In the genomic region with DNA sequence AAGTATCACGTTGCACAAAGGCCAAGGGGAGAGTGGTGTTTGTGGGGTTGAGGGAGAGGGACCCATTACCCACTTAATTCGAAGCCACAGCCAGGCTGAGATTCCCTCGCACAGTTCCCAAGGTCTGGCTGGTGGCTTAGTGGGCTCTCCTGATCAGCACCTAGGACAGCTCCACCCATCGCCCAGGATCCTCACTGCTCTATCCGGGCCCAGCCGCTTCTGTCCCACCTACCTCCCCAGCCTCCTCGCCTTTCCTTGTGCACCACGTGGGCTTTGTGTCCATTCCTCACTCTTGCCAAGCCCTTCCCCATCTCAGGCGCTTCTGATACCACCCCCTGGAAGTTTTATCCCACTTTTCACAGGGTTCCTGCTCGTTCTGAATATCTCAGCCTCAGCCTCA, we compare ENCODE assay signal across 1 cellular context.
TF ChIP-seq lines count a peak whose summit lies in the region.

No MANE protein-coding gene starts in this region.

TF ChIP-seq in WTC11, 78 proteins besides CTCF, POLR2A, EP300 and RAD21 (continued from another document):
- TF ChIP-seq CREB1 (CRISPR knock-in tag; IDR thresholded peaks at IDR 0.05) (0 out of 2 replicates have a peak, but pooled peaks have one; percentile 54), ZNF671 (CRISPR knock-in tag; IDR thresholded peaks at IDR 0.05) (no peak), FOXJ3 (CRISPR knock-in tag; IDR thresholded peaks at IDR 0.05; ENCODE audit: borderline replicate concordance) (no peak), TCF7 (CRISPR knock-in tag; IDR thresholded peaks at IDR 0.05; ENCODE audit: low read depth) (no peak), NFYB (CRISPR knock-in tag; conservative IDR thresholded peaks at IDR 0.05; ENCODE audit: low read depth) (no peak), FOXK1 (CRISPR knock-in tag; IDR thresholded peaks at IDR 0.05) (peak; percentile 62; the same call in 1 of the 2 replicates), CBFB (CRISPR knock-in tag; IDR thresholded peaks at IDR 0.05; ENCODE audit: low read depth) (no peak), ZNF317 (CRISPR knock-in tag; IDR thresholded peaks at IDR 0.05; ENCODE audit: borderline replicate concordance, low read depth) (no peak), NFATC4 (CRISPR knock-in tag; IDR thresholded peaks at IDR 0.05) (no peak), NR3C1 (CRISPR knock-in tag; conservative IDR thresholded peaks at IDR 0.05; ENCODE audit: low read depth) (no peak), ETV6 (CRISPR knock-in tag; IDR thresholded peaks at IDR 0.05) (no peak), GRHL2 (CRISPR knock-in tag; IDR thresholded peaks at IDR 0.05; ENCODE audit: insufficient replicate concordance, severe bottlenecking) (no peak), CREM (CRISPR knock-in tag; IDR thresholded peaks at IDR 0.05) (no peak), ZNF423 (CRISPR knock-in tag; IDR thresholded peaks at IDR 0.05) (no peak), RORB (CRISPR knock-in tag; IDR thresholded peaks at IDR 0.05) (no peak), TEAD1 (CRISPR knock-in tag; IDR thresholded peaks at IDR 0.05) (peak; percentile 67; the same call in 1 of the 2 replicates), JAZF1 (CRISPR knock-in tag; IDR thresholded peaks at IDR 0.05) (no peak), KAT7 (CRISPR knock-in tag; IDR thresholded peaks at IDR 0.05; ENCODE audit: borderline replicate concordance) (no peak)
- TF ChIP-seq, protein P1, sequence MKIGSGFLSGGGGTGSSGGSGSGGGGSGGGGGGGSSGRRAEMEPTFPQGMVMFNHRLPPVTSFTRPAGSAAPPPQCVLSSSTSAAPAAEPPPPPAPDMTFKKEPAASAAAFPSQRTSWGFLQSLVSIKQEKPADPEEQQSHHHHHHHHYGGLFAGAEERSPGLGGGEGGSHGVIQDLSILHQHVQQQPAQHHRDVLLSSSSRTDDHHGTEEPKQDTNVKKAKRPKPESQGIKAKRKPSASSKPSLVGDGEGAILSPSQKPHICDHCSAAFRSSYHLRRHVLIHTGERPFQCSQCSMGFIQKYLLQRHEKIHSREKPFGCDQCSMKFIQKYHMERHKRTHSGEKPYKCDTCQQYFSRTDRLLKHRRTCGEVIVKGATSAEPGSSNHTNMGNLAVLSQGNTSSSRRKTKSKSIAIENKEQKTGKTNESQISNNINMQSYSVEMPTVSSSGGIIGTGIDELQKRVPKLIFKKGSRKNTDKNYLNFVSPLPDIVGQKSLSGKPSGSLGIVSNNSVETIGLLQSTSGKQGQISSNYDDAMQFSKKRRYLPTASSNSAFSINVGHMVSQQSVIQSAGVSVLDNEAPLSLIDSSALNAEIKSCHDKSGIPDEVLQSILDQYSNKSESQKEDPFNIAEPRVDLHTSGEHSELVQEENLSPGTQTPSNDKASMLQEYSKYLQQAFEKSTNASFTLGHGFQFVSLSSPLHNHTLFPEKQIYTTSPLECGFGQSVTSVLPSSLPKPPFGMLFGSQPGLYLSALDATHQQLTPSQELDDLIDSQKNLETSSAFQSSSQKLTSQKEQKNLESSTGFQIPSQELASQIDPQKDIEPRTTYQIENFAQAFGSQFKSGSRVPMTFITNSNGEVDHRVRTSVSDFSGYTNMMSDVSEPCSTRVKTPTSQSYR (CRISPR knock-in tag; IDR thresholded peaks at IDR 0.05) = peak; percentile 65; the same call in 1 of the 2 replicates
- TF ChIP-seq, protein P2, sequence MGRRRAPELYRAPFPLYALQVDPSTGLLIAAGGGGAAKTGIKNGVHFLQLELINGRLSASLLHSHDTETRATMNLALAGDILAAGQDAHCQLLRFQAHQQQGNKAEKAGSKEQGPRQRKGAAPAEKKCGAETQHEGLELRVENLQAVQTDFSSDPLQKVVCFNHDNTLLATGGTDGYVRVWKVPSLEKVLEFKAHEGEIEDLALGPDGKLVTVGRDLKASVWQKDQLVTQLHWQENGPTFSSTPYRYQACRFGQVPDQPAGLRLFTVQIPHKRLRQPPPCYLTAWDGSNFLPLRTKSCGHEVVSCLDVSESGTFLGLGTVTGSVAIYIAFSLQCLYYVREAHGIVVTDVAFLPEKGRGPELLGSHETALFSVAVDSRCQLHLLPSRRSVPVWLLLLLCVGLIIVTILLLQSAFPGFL (CRISPR knock-in tag; IDR thresholded peaks at IDR 0.05; ENCODE audit: borderline replicate concordance) = peak; percentile 81; the same call in 1 of the 2 replicates
- TF ChIP-seq, protein P3, sequence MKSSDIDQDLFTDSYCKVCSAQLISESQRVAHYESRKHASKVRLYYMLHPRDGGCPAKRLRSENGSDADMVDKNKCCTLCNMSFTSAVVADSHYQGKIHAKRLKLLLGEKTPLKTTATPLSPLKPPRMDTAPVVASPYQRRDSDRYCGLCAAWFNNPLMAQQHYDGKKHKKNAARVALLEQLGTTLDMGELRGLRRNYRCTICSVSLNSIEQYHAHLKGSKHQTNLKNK (CRISPR knock-in tag; IDR thresholded peaks at IDR 0.05) = no peak
- TF ChIP-seq, protein P4, sequence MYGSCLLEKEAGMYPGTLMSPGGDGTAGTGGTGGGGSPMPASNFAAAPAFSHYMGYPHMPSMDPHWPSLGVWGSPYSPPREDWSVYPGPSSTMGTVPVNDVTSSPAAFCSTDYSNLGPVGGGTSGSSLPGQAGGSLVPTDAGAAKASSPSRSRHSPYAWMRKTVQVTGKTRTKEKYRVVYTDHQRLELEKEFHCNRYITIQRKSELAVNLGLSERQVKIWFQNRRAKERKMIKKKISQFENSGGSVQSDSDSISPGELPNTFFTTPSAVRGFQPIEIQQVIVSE (CRISPR knock-in tag; IDR thresholded peaks at IDR 0.05; ENCODE audit: borderline replicate concordance) = no peak
- TF ChIP-seq, protein P5, sequence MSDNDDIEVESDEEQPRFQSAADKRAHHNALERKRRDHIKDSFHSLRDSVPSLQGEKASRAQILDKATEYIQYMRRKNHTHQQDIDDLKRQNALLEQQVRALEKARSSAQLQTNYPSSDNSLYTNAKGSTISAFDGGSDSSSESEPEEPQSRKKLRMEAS (CRISPR knock-in tag; IDR thresholded peaks at IDR 0.05) = peak; percentile 63; the same call in 1 of the 2 replicates
- TF ChIP-seq, protein P6, sequence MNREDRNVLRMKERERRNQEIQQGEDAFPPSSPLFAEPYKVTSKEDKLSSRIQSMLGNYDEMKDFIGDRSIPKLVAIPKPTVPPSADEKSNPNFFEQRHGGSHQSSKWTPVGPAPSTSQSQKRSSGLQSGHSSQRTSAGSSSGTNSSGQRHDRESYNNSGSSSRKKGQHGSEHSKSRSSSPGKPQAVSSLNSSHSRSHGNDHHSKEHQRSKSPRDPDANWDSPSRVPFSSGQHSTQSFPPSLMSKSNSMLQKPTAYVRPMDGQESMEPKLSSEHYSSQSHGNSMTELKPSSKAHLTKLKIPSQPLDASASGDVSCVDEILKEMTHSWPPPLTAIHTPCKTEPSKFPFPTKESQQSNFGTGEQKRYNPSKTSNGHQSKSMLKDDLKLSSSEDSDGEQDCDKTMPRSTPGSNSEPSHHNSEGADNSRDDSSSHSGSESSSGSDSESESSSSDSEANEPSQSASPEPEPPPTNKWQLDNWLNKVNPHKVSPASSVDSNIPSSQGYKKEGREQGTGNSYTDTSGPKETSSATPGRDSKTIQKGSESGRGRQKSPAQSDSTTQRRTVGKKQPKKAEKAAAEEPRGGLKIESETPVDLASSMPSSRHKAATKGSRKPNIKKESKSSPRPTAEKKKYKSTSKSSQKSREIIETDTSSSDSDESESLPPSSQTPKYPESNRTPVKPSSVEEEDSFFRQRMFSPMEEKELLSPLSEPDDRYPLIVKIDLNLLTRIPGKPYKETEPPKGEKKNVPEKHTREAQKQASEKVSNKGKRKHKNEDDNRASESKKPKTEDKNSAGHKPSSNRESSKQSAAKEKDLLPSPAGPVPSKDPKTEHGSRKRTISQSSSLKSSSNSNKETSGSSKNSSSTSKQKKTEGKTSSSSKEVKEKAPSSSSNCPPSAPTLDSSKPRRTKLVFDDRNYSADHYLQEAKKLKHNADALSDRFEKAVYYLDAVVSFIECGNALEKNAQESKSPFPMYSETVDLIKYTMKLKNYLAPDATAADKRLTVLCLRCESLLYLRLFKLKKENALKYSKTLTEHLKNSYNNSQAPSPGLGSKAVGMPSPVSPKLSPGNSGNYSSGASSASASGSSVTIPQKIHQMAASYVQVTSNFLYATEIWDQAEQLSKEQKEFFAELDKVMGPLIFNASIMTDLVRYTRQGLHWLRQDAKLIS (CRISPR knock-in tag; IDR thresholded peaks at IDR 0.05; ENCODE audit: borderline replicate concordance) = no peak
- TF ChIP-seq, protein P7, sequence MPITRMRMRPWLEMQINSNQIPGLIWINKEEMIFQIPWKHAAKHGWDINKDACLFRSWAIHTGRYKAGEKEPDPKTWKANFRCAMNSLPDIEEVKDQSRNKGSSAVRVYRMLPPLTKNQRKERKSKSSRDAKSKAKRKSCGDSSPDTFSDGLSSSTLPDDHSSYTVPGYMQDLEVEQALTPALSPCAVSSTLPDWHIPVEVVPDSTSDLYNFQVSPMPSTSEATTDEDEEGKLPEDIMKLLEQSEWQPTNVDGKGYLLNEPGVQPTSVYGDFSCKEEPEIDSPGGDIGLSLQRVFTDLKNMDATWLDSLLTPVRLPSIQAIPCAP (CRISPR knock-in tag; IDR thresholded peaks at IDR 0.05) = 0 out of 2 replicates have a peak, but pooled peaks have one; percentile 32
